18 cellular contexts compared by ENCODE assay signal in the genomic region with DNA sequence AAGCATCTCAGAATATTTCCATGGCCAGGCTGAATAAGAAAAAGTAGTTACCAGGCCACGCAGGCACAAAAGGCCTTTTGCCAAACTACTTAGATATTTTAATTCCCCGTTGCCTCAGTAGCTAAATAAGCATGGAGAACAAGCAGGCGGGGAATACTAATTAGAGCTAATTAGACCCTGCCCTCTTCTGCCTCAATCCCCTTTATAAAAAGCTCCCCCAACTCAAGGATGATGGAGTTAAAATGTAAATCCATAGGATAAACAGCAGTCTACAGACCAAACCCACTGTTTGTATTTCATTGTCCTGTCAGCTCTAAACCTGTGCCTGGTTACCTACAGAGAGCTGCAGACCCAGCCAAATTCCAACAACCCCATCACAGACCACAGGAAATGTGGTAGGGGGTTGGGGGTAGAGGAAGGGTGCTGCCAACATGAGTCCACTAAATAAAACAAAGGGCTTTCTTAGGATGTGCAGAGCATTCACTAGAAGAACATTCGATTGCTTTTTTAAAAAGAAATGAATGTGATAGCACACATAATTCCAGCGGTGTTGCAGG. TPM values are rescaled to one million over a fixed set of nuclear protein-coding genes. Genes with fewer than 3 reads are reported as not detected.
A peak's percentile ranks its signal among the peaks of the same experiment; 100 is the strongest.
DNase-seq lines count a peak whose midpoint lies in the region; ATAC-seq and TF ChIP-seq lines count a peak whose summit lies in the region.
"Had no signal": no experiment of that assay in that cellular context is flagged by ENCODE, and none has a peak within 500 bp of the region (broad histone marks: within the 10 kb centered on the region; RNA-seq: fewer than 3 reads in every experiment).

No MANE protein-coding gene starts in this region.

- H3K36me3 ChIP-seq in HUES64 (ENCODE audit: insufficient read depth, low read length) (peaks cover 7% of the 10 kb centered on the region; the same call in 1 of the 2 replicates), mesendoderm (ENCODE audit: control insufficient read depth, insufficient read depth, low read length) (peaks cover 3% of the 10 kb centered on the region), thoracic aorta (no peaks in the 10 kb centered on the region), MG63 (no peaks in the 10 kb centered on the region)
- no peaks in the 10 kb centered on the region for H3K36me3 ChIP-seq in effector memory CD4-positive, alpha-beta T cell (ENCODE audit: control insufficient read depth, insufficient read depth, low read length)
- H3K36me3 ChIP-seq: BLaER1 treated with 17β-estradiol and CSF1 and Interleukin-3, amounts not matched to agents 10 nM and 100 nM had no signal

- peak overlapping the region; percentile 15 for H2BK15ac ChIP-seq in mesendoderm (replicated peaks; ENCODE audit: low read depth)

- H4K8ac ChIP-seq in mesendoderm (ENCODE audit: low read depth, low read length): no peak overlapping the region

- H3K9me3 Mint-ChIP-seq in brain: peaks cover 0 to 6% (median 0%) of the 10 kb centered on the region in 5 experiments
- no peaks in the 10 kb centered on the region for H3K9me3 Mint-ChIP-seq in effector memory CD8-positive, alpha-beta T cell

- no peak for TF ChIP-seq CTCF in brain (conservative IDR thresholded peaks at IDR 0.05)
- no peak for TF ChIP-seq CTCF in thoracic aorta (IDR thresholded peaks at IDR 0.05)

- H4K5ac ChIP-seq in mesendoderm (ENCODE audit: low read length): no peak overlapping the region

- peak overlapping the region; percentile 14 for H3K4me2 ChIP-seq in mesendoderm (ENCODE audit: low read length)

- H3K36me3 Mint-ChIP-seq in brain: no peaks in the 10 kb centered on the region
- peaks cover 6% of the 10 kb centered on the region for H3K36me3 Mint-ChIP-seq in effector memory CD8-positive, alpha-beta T cell (ENCODE audit: insufficient read depth)
- H3K36me3 Mint-ChIP-seq: activated naive CD8-positive, alpha-beta T cell had no signal

- peaks cover 2% of the 10 kb centered on the region for H3K79me1 ChIP-seq in mesendoderm (ENCODE audit: low read length)

- peak overlapping the region in 4 of 5 experiments; percentile 16 to 84 (median 73) for H3K27ac Mint-ChIP-seq in brain
- no peak overlapping the region for H3K27ac Mint-ChIP-seq in effector memory CD8-positive, alpha-beta T cell
- H3K27ac Mint-ChIP-seq: activated naive CD8-positive, alpha-beta T cell had no signal

- H3K4me1 ChIP-seq in HUES64 (ENCODE audit: insufficient read depth, low read length): peaks cover 62% of the 10 kb centered on the region
- H3K4me1 ChIP-seq in mesendoderm (ENCODE audit: control insufficient read depth, low read depth, low read length): peaks cover 32% of the 10 kb centered on the region
- peaks cover 49 to 79% of the 10 kb centered on the region in 2 donors for H3K4me1 ChIP-seq in thoracic aorta (ENCODE audit: control insufficient read depth in 1 of 2, low read depth in 2 of 2)
- H3K4me1 ChIP-seq in effector memory CD4-positive, alpha-beta T cell (ENCODE audit: control insufficient read depth, insufficient read depth, low read length, poor library complexity, severe bottlenecking): peaks cover 5% of the 10 kb centered on the region

- peak overlapping the region; percentile 62 for H3K4ac ChIP-seq in mesendoderm (ENCODE audit: low read depth, low read length)

- peak overlapping the region; percentile 90 for H3K56ac ChIP-seq in mesendoderm (ENCODE audit: low read length)

- H3K9me3 ChIP-seq in HUES64 (ENCODE audit: insufficient read depth, low read depth, low read length) (no peaks in the 10 kb centered on the region), thoracic aorta (no peaks in the 10 kb centered on the region), MG63 (no peaks in the 10 kb centered on the region)
- no peaks in the 10 kb centered on the region for H3K9me3 ChIP-seq in effector memory CD4-positive, alpha-beta T cell (ENCODE audit: control insufficient read depth, low read length)
- H3K9me3 ChIP-seq: BLaER1 treated with 17β-estradiol and CSF1 and Interleukin-3, amounts not matched to agents 10 nM and 100 nM had no signal

- H3K27ac ChIP-seq in HUES64 (ENCODE audit: low read depth, low read length) (peak overlapping the region; percentile 33), mesendoderm (ENCODE audit: low read depth, low read length) (peak overlapping the region; percentile 75), thoracic aorta (peak overlapping the region; percentile 92 to 97)
- no peak overlapping the region for H3K27ac ChIP-seq in effector memory CD4-positive, alpha-beta T cell (ENCODE audit: insufficient read depth, low read length, poor library complexity, severe bottlenecking)
- H3K27ac ChIP-seq: BLaER1 treated with 17β-estradiol and CSF1 and Interleukin-3, amounts not matched to agents 10 nM and 100 nM had no signal

- WGBS in HUES64: 41% methylated on average over 5 of the region's 5 CpGs
- no CpG with 5 or more reads among the region's 5 CpGs for WGBS in mesendoderm (ENCODE audit: extremely low coverage, insufficient coverage, low lambda C conversion rate)

- peaks cover 75% of the 10 kb centered on the region for H3K27me3 Mint-ChIP-seq in brain
- peaks cover 51 to 67% of the 10 kb centered on the region in 2 donors for H3K27me3 Mint-ChIP-seq in effector memory CD8-positive, alpha-beta T cell

- H3K4me1 Mint-ChIP-seq in brain: peaks cover 60% of the 10 kb centered on the region
- peaks cover 4 to 10% of the 10 kb centered on the region in 2 donors for H3K4me1 Mint-ChIP-seq in effector memory CD8-positive, alpha-beta T cell (ENCODE audit: low read depth in 2 of 2)

- H2BK5ac ChIP-seq in mesendoderm (ENCODE audit: low read length): peak overlapping the region; percentile 46

- no peak overlapping the region for H3K23ac ChIP-seq in mesendoderm (ENCODE audit: low read length)

- H3K9ac ChIP-seq in HUES64 (ENCODE audit: low read depth, low read length) (peak overlapping the region; percentile 29; the same call in 1 of the 2 replicates), mesendoderm (ENCODE audit: low read length) (peak overlapping the region; percentile 59)
- H3K9ac ChIP-seq: BLaER1 treated with 17β-estradiol and CSF1 and Interleukin-3, amounts not matched to agents 10 nM and 100 nM had no signal

- no peak overlapping the region for H2BK120ac ChIP-seq in mesendoderm (ENCODE audit: low read depth, low read length)

- ATAC-seq in thoracic aorta (ENCODE audit: insufficient number of reproducible peaks, low FRiP score, low read depth): no peak
- ATAC-seq in effector memory CD8-positive, alpha-beta T cell (replicated peaks): no peak

- H3K18ac ChIP-seq in mesendoderm (ENCODE audit: low read length): peak overlapping the region; percentile 88

- no peak for DNase-seq in mesendoderm
- no peak for DNase-seq in thoracic aorta (ENCODE audit: low spot score)
- DNase-seq in effector memory CD8-positive, alpha-beta T cell: no peak
- no peak for DNase-seq in MG63
- DNase-seq in effector memory CD4-positive, alpha-beta T cell: no peak
- DNase-seq: activated CD4-positive, alpha-beta T cell treated with anti-CD3 and anti-CD28 coated beads, Interleukin-2, amount 50 U/mL, for 4 hours; activated T-cell treated with anti-CD3 and anti-CD28 coated beads, Interleukin-2, amount 50 U/mL, for 48 hours; DMS153; midbrain; NCI-H1048; NCI-H526; occipital lobe; OCI-M1 had no signal

- no peak overlapping the region for H2AK5ac ChIP-seq in mesendoderm (ENCODE audit: low read length)

- H3K27me3 ChIP-seq in HUES64 (ENCODE audit: insufficient read depth, low read length) (no peaks in the 10 kb centered on the region), mesendoderm (ENCODE audit: insufficient read depth, low read length, poor library complexity) (no peaks in the 10 kb centered on the region), thoracic aorta (replicated peaks; ENCODE audit: insufficient read depth) (no peaks in the 10 kb centered on the region), MG63 (no peaks in the 10 kb centered on the region)
- H3K27me3 ChIP-seq in effector memory CD4-positive, alpha-beta T cell (replicated peaks; ENCODE audit: control insufficient read depth, insufficient read depth, low read length, poor library complexity, severe bottlenecking): peaks cover 11% of the 10 kb centered on the region

- peak overlapping the region; percentile 29 to 90 (median 69) for H3K4me3 Mint-ChIP-seq in brain
- H3K4me3 Mint-ChIP-seq in effector memory CD8-positive, alpha-beta T cell: no peak overlapping the region
- H3K4me3 Mint-ChIP-seq: activated naive CD8-positive, alpha-beta T cell had no signal

- H3K4me3 ChIP-seq in HUES64 (ENCODE audit: low read length) (no peak overlapping the region; the same call in 1 of the 2 replicates), mesendoderm (ENCODE audit: low read length) (no peak overlapping the region), thoracic aorta (no peak overlapping the region), MG63 (no peak overlapping the region)
- no peak overlapping the region for H3K4me3 ChIP-seq in effector memory CD4-positive, alpha-beta T cell (ENCODE audit: insufficient read depth, low read depth, low read length, poor library complexity, severe bottlenecking)
- H3K4me3 ChIP-seq: BLaER1 treated with 17β-estradiol and CSF1 and Interleukin-3, amounts not matched to agents 10 nM and 100 nM had no signal

- peaks cover 79% of the 10 kb centered on the region for H3K79me2 ChIP-seq in mesendoderm (ENCODE audit: control insufficient read depth, insufficient read depth, low read length)

RNA-seq across cellular contexts. Expression of a gene that starts 3.9 kb away (rescaled TPM):
- polyA plus RNA-seq in HUES64 (2013, experiment 1 of 2): 99.8 TPM
- 111 TPM for polyA plus RNA-seq in HUES64 (2013, experiment 2 of 2)
- 18.8 TPM for polyA plus RNA-seq in brain (ENCODE audit: insufficient read depth, low read depth, low replicate concordance)
- 201 TPM for polyA plus RNA-seq in mesendoderm (2013, experiment 1 of 2)
- polyA plus RNA-seq in mesendoderm (2013, experiment 2 of 2): 194 TPM
- 100 to 1,000 TPM; 576 to 592 TPM for total RNA-seq in thoracic aorta
- 115 and 121 TPM in 2 replicates for total RNA-seq in MG63 (2014; rRNA removed; shearing (Covaris generic); ENCODE audit: low replicate concordance)

RNA-seq across cellular contexts. Expression of a gene that starts 51.3 kb away (rescaled TPM):
- not detected for polyA plus RNA-seq in HUES64 (2013, experiment 1 of 2)
- polyA plus RNA-seq in HUES64 (2013, experiment 2 of 2): not detected
- polyA plus RNA-seq in brain (ENCODE audit: insufficient read depth, low read depth, low replicate concordance): not detected
- polyA plus RNA-seq in mesendoderm (2013, experiment 1 of 2): 0.13 TPM
- polyA plus RNA-seq in mesendoderm (2013, experiment 2 of 2): 0.11 TPM
- total RNA-seq in thoracic aorta: under 1 TPM in 1 of 2 donors, not detected in 1; 0.49 TPM
- not detected in 2 replicates for total RNA-seq in MG63 (2014; rRNA removed; shearing (Covaris generic); ENCODE audit: low replicate concordance)
- total RNA-seq: occipital lobe, skeletal muscle tissue had no signal

Comparison
In these comparisons a context has a peak if more than half of its experiments do, and no peak if none do; other contexts are left out.
1. H3K27ac Mint-ChIP-seq: peak in brain (4 of 5); none in effector memory CD8-positive, alpha-beta T cell (0 of 2).
2. H3K4me3 Mint-ChIP-seq: peak in brain (5 of 5); none in effector memory CD8-positive, alpha-beta T cell (0 of 2).